Comparison of ENCODE assay signal across 1 cellular context in genomic region chr22:35208003-35208402, GRCh38.
TF ChIP-seq lines count a peak whose summit lies in the region.

No MANE protein-coding gene starts in this region.

TF ChIP-seq in HepG2, 621 proteins besides CTCF, POLR2A, EP300 and RAD21 (continued from another document):
- no peak for TF ChIP-seq CERS6 (CRISPR knock-in tag; IDR thresholded peaks at IDR 0.05)
- no peak for TF ChIP-seq TOE1 (CRISPR knock-in tag; IDR thresholded peaks at IDR 0.05)
- no peak for TF ChIP-seq TARDBP (CRISPR knock-in tag; IDR thresholded peaks at IDR 0.05)
- no peak for TF ChIP-seq BRCA1 (CRISPR knock-in tag; IDR thresholded peaks at IDR 0.05)
